In the genomic region with DNA sequence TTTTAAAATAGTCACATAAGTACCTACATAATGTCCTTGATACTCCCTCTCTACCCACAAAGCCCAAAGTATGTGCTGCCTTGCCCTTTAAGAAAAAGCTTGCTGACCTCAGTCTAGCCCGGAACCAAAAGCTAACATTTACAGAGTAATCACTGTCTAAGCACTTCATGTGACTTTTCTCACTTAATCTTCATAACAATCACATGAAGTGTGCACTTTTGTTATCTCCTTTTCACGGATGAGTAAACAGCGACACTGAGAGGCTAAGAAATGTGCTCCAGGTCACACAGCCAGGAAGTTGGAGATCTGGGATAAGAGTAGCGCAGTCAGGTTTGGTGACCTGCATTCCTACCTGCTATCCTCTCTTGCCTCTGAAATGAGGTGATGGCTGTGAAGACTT, we compare ENCODE assay signal across 21 cellular contexts.
DNase-seq lines count a peak whose midpoint lies in the region; FAIRE-seq and TF ChIP-seq lines count a peak whose summit lies in the region.
"Had no signal": no experiment of that assay in that cellular context is flagged by ENCODE, and none has a peak within 500 bp of the region (broad histone marks: within the 10 kb centered on the region; RNA-seq: fewer than 3 reads in every experiment).

No MANE protein-coding gene starts in this region.

- H3K79me2 ChIP-seq in keratinocyte (ENCODE audit: control insufficient read depth, insufficient read depth, low read length) (no peaks in the 10 kb centered on the region), H9 (ENCODE audit: insufficient read depth, low read length) (no peaks in the 10 kb centered on the region)

- CTCF ChIA-PET in Calu3 (lab: Charles Lee): no interaction called here

- no peak overlapping the region for H3K23ac ChIP-seq in H9 (ENCODE audit: insufficient read length, low read depth, low read length)

- H2AFZ ChIP-seq in keratinocyte (ENCODE audit: control insufficient read depth, low read length): peak overlapping the region; percentile 3
- no peak overlapping the region for H2AFZ ChIP-seq in H9 (ENCODE audit: low read length)

- no peak overlapping the region for H2BK5ac ChIP-seq in H9 (ENCODE audit: insufficient read length, low read length)

- H3K4me2 ChIP-seq in keratinocyte (ENCODE audit: control insufficient read depth, extremely low read depth, insufficient read depth, low read depth, low read length) (no peak overlapping the region), H9 (ENCODE audit: insufficient read depth, insufficient read length, low read length) (no peak overlapping the region)

- H4K91ac ChIP-seq in H9 (ENCODE audit: insufficient read length, low read depth, low read length): no peak overlapping the region

- FAIRE-seq in RCC 7860 (lab: Jason Lieb, UNC) (no peak), keratinocyte (lab: Jason Lieb, UNC) (no peak), small intestine (lab: Jason Lieb, UNC) (no peak)
- FAIRE-seq: A204.1, HTR-8/SVneo had no signal

- no peak overlapping the region for H2BK20ac ChIP-seq in H9 (ENCODE audit: low read depth, low read length, poor library complexity, severe bottlenecking)

- no peak overlapping the region for H2BK12ac ChIP-seq in H9 (ENCODE audit: insufficient read length, low read depth, low read length)

- H3K27ac Mint-ChIP-seq in H9 (no peak overlapping the region), Calu3 (ENCODE audit: unreplicated experiment) (no peak overlapping the region)
- H3K27ac Mint-ChIP-seq: activated naive CD4-positive, alpha-beta T cell treated with anti-CD3 and anti-CD28 coated beads, Interleukin-2, amount 50 U/mL, for 24 hours had no signal

- H3K9me1 ChIP-seq in keratinocyte (ENCODE audit: control insufficient read depth, extremely low read depth, insufficient read depth, low read length): no peaks in the 10 kb centered on the region

- H3K9ac ChIP-seq in keratinocyte (ENCODE audit: control insufficient read depth, extremely low read depth, insufficient read depth, low read length): no peak overlapping the region
- H3K9ac ChIP-seq in H9 (ENCODE audit: extremely low read depth, insufficient read length, low read length): no peak overlapping the region

- H4K20me1 ChIP-seq in keratinocyte (ENCODE audit: control insufficient read depth, extremely low read depth, insufficient read depth, low read length): no peaks in the 10 kb centered on the region
- H4K20me1 ChIP-seq in H9 (ENCODE audit: control insufficient read depth, insufficient read depth, insufficient read length): no peaks in the 10 kb centered on the region

- no peaks in the 10 kb centered on the region for H3K4me1 ChIP-seq in keratinocyte (ENCODE audit: control insufficient read depth, extremely low read depth, insufficient read depth, low read length)
- peaks cover 7% of the 10 kb centered on the region for H3K4me1 ChIP-seq in prostate gland (replicated peaks)
- H3K4me1 ChIP-seq in small intestine (ENCODE audit: control insufficient read depth in 2 of 2, insufficient read depth in 1 of 2, low read depth in 1 of 2, low read length in 1 of 2): no peaks in the 10 kb centered on the region
- H3K4me1 ChIP-seq in H9 (ENCODE audit: insufficient read depth, low read length): no peaks in the 10 kb centered on the region
- H3K4me1 ChIP-seq: vagina had no signal

- H3K9me3 Mint-ChIP-seq in H9 (peaks cover 0 to 7% of the 10 kb centered on the region in 2 experiments; a peak in 3 of 5 replicates), Calu3 (ENCODE audit: low read depth, unreplicated experiment) (no peaks in the 10 kb centered on the region)
- H3K9me3 Mint-ChIP-seq: activated naive CD4-positive, alpha-beta T cell treated with anti-CD3 and anti-CD28 coated beads, Interleukin-2, amount 50 U/mL, for 24 hours had no signal

- H3K4me3 ChIP-seq in keratinocyte (ENCODE audit: control insufficient read depth in 2 of 3, extremely low read depth in 1 of 3, insufficient read depth in 2 of 3, low read depth in 1 of 3, low read length in 3 of 3) (no peak overlapping the region), prostate gland (no peak overlapping the region), small intestine (ENCODE audit: low read depth in 1 of 2, low read length in 2 of 2) (no peak overlapping the region)
- H3K4me3 ChIP-seq: vagina had no signal

- H3K4me3 Mint-ChIP-seq in H9 (no peak overlapping the region), Calu3 (ENCODE audit: low read depth, unreplicated experiment) (no peak overlapping the region)
- H3K4me3 Mint-ChIP-seq: activated naive CD4-positive, alpha-beta T cell treated with anti-CD3 and anti-CD28 coated beads, Interleukin-2, amount 50 U/mL, for 24 hours; naive B cell had no signal

- no peak for TF ChIP-seq POLR2A in prostate gland (IDR thresholded peaks at IDR 0.05)

- no peak overlapping the region for H2BK15ac ChIP-seq in H9 (ENCODE audit: low read depth, low read length)

- WGBS in prostate gland: 40% methylated on average over 4 of the region's 4 CpGs
- 54 to 63% (median 62%) methylated on average over 4 of the region's 4 CpGs for WGBS in small intestine, 3 donors
- no CpG with 5 or more reads among the region's 4 CpGs for WGBS in H9 (ENCODE audit: extremely low coverage, insufficient read length, low lambda C conversion rate)

- intact Hi-C loops in prostate gland (cut with DNase I): no loop called here
- intact Hi-C loops in Calu3 (cut with micrococcal nuclease; ENCODE audit: unreplicated experiment): no loop called here

- H3K36me3 Mint-ChIP-seq in H9 (ENCODE audit: insufficient read depth in 1 of 3, low read depth in 3 of 3) (peaks cover 4 to 10% (median 5%) of the 10 kb centered on the region in 3 experiments; a peak in 4 of 7 replicates), Calu3 (ENCODE audit: insufficient read depth, unreplicated experiment) (no peaks in the 10 kb centered on the region)

- H4K5ac ChIP-seq in H9 (ENCODE audit: insufficient read length, low read depth, low read length): no peak overlapping the region

- no peaks in the 10 kb centered on the region for H3K23me2 ChIP-seq in H9 (ENCODE audit: insufficient read length, low read depth, low read length, poor library complexity, severe bottlenecking)

- H3K4me1 Mint-ChIP-seq in H9 (peaks cover 5 to 6% of the 10 kb centered on the region in 2 experiments; a peak in 2 of 4 replicates), Calu3 (ENCODE audit: low read depth, unreplicated experiment) (no peaks in the 10 kb centered on the region)
- H3K4me1 Mint-ChIP-seq: activated naive CD4-positive, alpha-beta T cell treated with anti-CD3 and anti-CD28 coated beads, Interleukin-2, amount 50 U/mL, for 24 hours had no signal

- no peak overlapping the region for H2AK5ac ChIP-seq in H9 (ENCODE audit: insufficient read length, low read length)

- H3K14ac ChIP-seq in H9 (ENCODE audit: insufficient read depth, low read length): no peak overlapping the region

- BruUV-seq in Calu3 (replicated peaks; lab: Mats Ljungman, UMichigan): no TSS peak

- no peak overlapping the region for H3K27ac ChIP-seq in keratinocyte (ENCODE audit: control insufficient read depth, insufficient read depth, low read length)
- peak overlapping the region; percentile 19 to 64 for H3K27ac ChIP-seq in prostate gland
- no peak overlapping the region for H3K27ac ChIP-seq in small intestine (ENCODE audit: low read depth in 1 of 2, low read length in 1 of 2)
- H3K27ac ChIP-seq in H9 (ENCODE audit: insufficient read length, low read depth, low read length): no peak overlapping the region
- H3K27ac ChIP-seq: vagina had no signal

- H3K27me3 ChIP-seq in keratinocyte (ENCODE audit: control insufficient read depth, extremely low read depth, insufficient read depth, low read length): no peaks in the 10 kb centered on the region
- no peaks in the 10 kb centered on the region for H3K27me3 ChIP-seq in prostate gland (replicated peaks; ENCODE audit: insufficient read depth)
- no peaks in the 10 kb centered on the region for H3K27me3 ChIP-seq in small intestine (ENCODE audit: control insufficient read depth in 2 of 2, insufficient read depth in 2 of 2, low read length in 2 of 2)
- H3K27me3 ChIP-seq in H9 (ENCODE audit: insufficient read depth, low read length): no peaks in the 10 kb centered on the region
- H3K27me3 ChIP-seq: vagina had no signal

- no peaks in the 10 kb centered on the region for H3K27me3 Mint-ChIP-seq in H9 (ENCODE audit: low read depth)
- no peaks in the 10 kb centered on the region for H3K27me3 Mint-ChIP-seq in Calu3 (ENCODE audit: unreplicated experiment)
- H3K27me3 Mint-ChIP-seq: activated naive CD4-positive, alpha-beta T cell treated with anti-CD3 and anti-CD28 coated beads, Interleukin-2, amount 50 U/mL, for 24 hours; naive B cell had no signal

- H3T11ph ChIP-seq in H9 (ENCODE audit: low read length): no peak overlapping the region

- dilution Hi-C loops in keratinocyte (cut with MboI; ENCODE audit: extremely low pct_ligation_motif_present, low sequenced_read_pairs): no loop called here

- H2BK120ac ChIP-seq in H9 (ENCODE audit: low read depth, low read length, poor library complexity, severe bottlenecking): no peak overlapping the region

- DNase-seq in NCI-H187 treated with DMSO at 0.1 percent for 48 hours (lab: John Stamatoyannopoulos, UW) (peak; percentile 22), NCI-H187 (lab: John Stamatoyannopoulos, UW) (no peak), RCC 7860 (ENCODE audit: low spot score) (peak; percentile 67), keratinocyte (ENCODE audit: low read depth, low spot score) (no peak), prostate gland (ENCODE audit: low spot score) (no peak), small intestine (no peak), H9 (no peak), Calu3 (no peak)
- DNase-seq: activated CD4-positive, alpha-beta T cell treated with anti-CD3 and anti-CD28 coated beads for 4 hours; activated T-cell treated with anti-CD3 and anti-CD28 coated beads for 4 hours; central memory CD4-positive, alpha-beta T cell; GF-D8; naive B cell; NCI-H1092; NCI-H526 treated with DMSO at 0.1 percent for 48 hours; retina; stimulated activated CD4-positive, alpha-beta T cell treated with anti-CD3 and anti-CD28 coated beads, Interleukin-4, amount 100 ng/mL, for 4 hours had no signal

- no peaks in the 10 kb centered on the region for H3K79me1 ChIP-seq in H9 (ENCODE audit: insufficient read depth, low read depth, low read length, poor library complexity, severe bottlenecking)

- no peak overlapping the region for H4K8ac ChIP-seq in H9 (replicated peaks; ENCODE audit: insufficient read length, low read depth, low read length)

- no peak overlapping the region for H3K56ac ChIP-seq in H9 (ENCODE audit: insufficient read length, low read depth, low read length)

- H3K9me3 ChIP-seq in keratinocyte (ENCODE audit: control insufficient read depth, low read depth, low read length): no peaks in the 10 kb centered on the region
- no peaks in the 10 kb centered on the region for H3K9me3 ChIP-seq in prostate gland
- H3K9me3 ChIP-seq in small intestine (ENCODE audit: control insufficient read depth, low read depth): no peaks in the 10 kb centered on the region
- H3K9me3 ChIP-seq in H9 (ENCODE audit: control insufficient read depth, low read depth, low read length): no peaks in the 10 kb centered on the region
- H3K9me3 ChIP-seq: vagina had no signal

- H3K36me3 ChIP-seq in keratinocyte (ENCODE audit: control insufficient read depth in 2 of 2, extremely low read depth in 1 of 2, insufficient read depth in 2 of 2, low read length in 2 of 2) (no peaks in the 10 kb centered on the region), prostate gland (peaks cover 4 to 18% of the 10 kb centered on the region in 2 donors), small intestine (ENCODE audit: control insufficient read depth in 2 of 2, insufficient read depth in 2 of 2, low read length in 2 of 2) (peaks cover 0 to 7% of the 10 kb centered on the region in 2 donors)

- H3K18ac ChIP-seq in H9 (ENCODE audit: insufficient read length, low read depth, low read length): no peak overlapping the region

- TF ChIP-seq CTCF in keratinocyte (optimal IDR thresholded peaks at IDR 0.05 in 1 of 3, IDR thresholded peaks at IDR 0.05 in 1 of 3, conservative IDR thresholded peaks at IDR 0.05 in 1 of 3; ENCODE audit: extremely low read depth in 1 of 3, insufficient read depth in 2 of 3, low read length in 3 of 3): peak in 1 of 3 experiments; percentile 16
- TF ChIP-seq CTCF in prostate gland (IDR thresholded peaks at IDR 0.05): peak in 1 of 4 experiments; percentile 16
- TF ChIP-seq CTCF in H9 (conservative IDR thresholded peaks at IDR 0.05): no peak
- no peak for TF ChIP-seq CTCF in Calu3 (IDR thresholded peaks at IDR 0.05; ENCODE audit: unreplicated experiment)

- H3K4ac ChIP-seq in H9 (ENCODE audit: low read depth, low read length): no peak overlapping the region

Comparison
In these comparisons a context has a peak if more than half of its experiments do, and no peak if none do; other contexts are left out.
1. DNase-seq: peak in NCI-H187 treated with DMSO at 0.1 percent for 48 hours (single experiment) and RCC 7860 (single experiment); none in NCI-H187 (0 of 2), keratinocyte (single experiment), prostate gland (single experiment), small intestine (single experiment), H9 (single experiment) and Calu3 (single experiment).
2. H3K27ac ChIP-seq: peak in prostate gland (2 of 2); none in keratinocyte (single experiment), small intestine (0 of 2) and H9 (single experiment).